In the genomic region with DNA sequence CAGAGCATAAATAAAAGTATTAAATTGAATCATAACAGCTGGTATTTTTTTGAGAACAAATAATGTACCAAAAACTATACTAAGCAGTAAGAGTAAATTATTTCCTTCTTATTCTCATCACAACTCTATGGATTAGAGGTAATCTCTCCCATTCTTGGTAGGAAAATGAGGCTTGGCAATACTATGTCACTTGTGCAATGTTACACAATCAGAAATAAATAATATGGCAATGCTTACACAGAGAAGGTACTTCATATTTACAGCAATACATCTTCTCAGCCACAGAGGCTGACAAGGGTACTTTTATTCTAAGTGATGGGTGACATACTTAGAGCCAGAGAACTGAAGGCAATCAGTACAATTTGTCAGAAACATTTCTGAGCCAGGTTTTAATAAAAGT, we compare ENCODE assay signal across 19 cellular contexts. TPM values are rescaled to one million over a fixed set of nuclear protein-coding genes. Genes with fewer than 3 reads are reported as not detected.
DNase-seq lines count a peak whose midpoint lies in the region; ATAC-seq, FAIRE-seq and TF ChIP-seq lines count a peak whose summit lies in the region.
"Had no signal": no experiment of that assay in that cellular context is flagged by ENCODE, and none has a peak within 500 bp of the region (broad histone marks: within the 10 kb centered on the region; RNA-seq: fewer than 3 reads in every experiment).

No MANE protein-coding gene starts in this region.

- no peak overlapping the region for H2AFZ ChIP-seq in K562 (ENCODE audit: low read depth, low read length)
- no peak overlapping the region for H2AFZ ChIP-seq in keratinocyte (ENCODE audit: control insufficient read depth, low read length)

- H3K27me3 Mint-ChIP-seq in activated T-helper 1 cell treated with anti-CD3 and anti-CD28 coated beads, Interleukin-12 subunit alpha, Interleukin-12 subunit beta, Interleukin-2, Interleukin-4 antibody, amounts not matched to agents 30 ng/mL and 10 ng/mL and 1 ng/mL, durations not matched to agents 14 hours and 24 hours and 36 hours (ENCODE audit: insufficient read depth), result no peaks in the 10 kb centered on the region

- DNase-seq in left ventricle myocardium inferior (no peak), heart right ventricle (no peak), K562 (ENCODE audit: extremely low read depth in 1 of 4, low spot score in 3 of 4) (no peak), keratinocyte (ENCODE audit: low read depth, low spot score) (no peak), HPDE6-E6E7 (ENCODE audit: extremely low spot score) (no peak), foreskin fibroblast (no peak)
- DNase-seq in activated T-helper 1 cell treated with anti-CD3 and anti-CD28 coated beads, Interleukin-12 subunit alpha, Interleukin-12 subunit beta, Interleukin-2, Interleukin-4 antibody, amounts not matched to agents 30 ng/mL and 10 ng/mL and 1 ng/mL, durations not matched to agents 14 hours and 24 hours and 36 hours (ENCODE audit: low spot score), result no peak
- DNase-seq: AML-193; Caco-2; HCEC 1CT; NCI-H1105 treated with DMSO at 0.1 percent for 48 hours; NCI-H1930; NCI-H524; NK-92 treated with Interleukin-12 subunit alpha and Interleukin-12 subunit beta, amount 100 ng/mL, for 24 hours; OCI-M1; RPMI8226 had no signal

- POLR2A ChIA-PET in K562 (lab: Yijun Ruan, JAX), result no interaction called here

- TF ChIP-seq CTCF in left ventricle myocardium inferior (IDR thresholded peaks at IDR 0.05; ENCODE audit: borderline replicate concordance) (no peak), heart right ventricle (IDR thresholded peaks at IDR 0.05) (no peak), K562 (IDR thresholded peaks at IDR 0.05 in 2 of 3, conservative IDR thresholded peaks at IDR 0.05 in 1 of 3; ENCODE audit: insufficient read depth in 2 of 3, low read depth in 1 of 3, low read length in 3 of 3) (no peak), keratinocyte (optimal IDR thresholded peaks at IDR 0.05 in 1 of 3, IDR thresholded peaks at IDR 0.05 in 1 of 3, conservative IDR thresholded peaks at IDR 0.05 in 1 of 3; ENCODE audit: extremely low read depth in 1 of 3, insufficient read depth in 2 of 3, low read length in 3 of 3) (no peak), foreskin fibroblast (IDR thresholded peaks at IDR 0.05; ENCODE audit: low read depth, low read length) (no peak)

- no peak overlapping the region for H3K4me3 Mint-ChIP-seq in activated T-helper 1 cell treated with anti-CD3 and anti-CD28 coated beads, Interleukin-12 subunit alpha, Interleukin-12 subunit beta, Interleukin-2, Interleukin-4 antibody, amounts not matched to agents 30 ng/mL and 10 ng/mL and 1 ng/mL, durations not matched to agents 14 hours and 24 hours and 36 hours

- CTCF ChIA-PET in K562 (lab: Yijun Ruan, JAX; ENCODE audit: low intra/inter-chr PET ratio), result interaction anchor here (2.3 to 2.9 kb wide), 2 partner anchors 59 to 212 kb away, joined by 11 to 33 read pairs; no protein-coding TSS in a partner anchor

- in situ Hi-C loops in K562 (cut with MboI), result no loop called here

- BruUV-seq in K562 (replicated peaks; lab: Mats Ljungman, UMichigan), result no TSS peak

- no peak overlapping the region for H3K4me3 ChIP-seq in left ventricle myocardium inferior
- no peak overlapping the region for H3K4me3 ChIP-seq in heart right ventricle
- no peak overlapping the region for H3K4me3 ChIP-seq in K562
- H3K4me3 ChIP-seq in keratinocyte (ENCODE audit: control insufficient read depth in 2 of 3, extremely low read depth in 1 of 3, insufficient read depth in 2 of 3, low read depth in 1 of 3, low read length in 3 of 3), result peak overlapping the region; percentile 11 to 93 (median 79)
- H3K4me3 ChIP-seq in foreskin fibroblast (ENCODE audit: low read depth in 1 of 2, low read length in 2 of 2), result no peak overlapping the region

- no peak for TF ChIP-seq POLR2A in K562 (conservative IDR thresholded peaks at IDR 0.05)

- no peaks in the 10 kb centered on the region for H3K4me1 Mint-ChIP-seq in activated T-helper 1 cell treated with anti-CD3 and anti-CD28 coated beads, Interleukin-12 subunit alpha, Interleukin-12 subunit beta, Interleukin-2, Interleukin-4 antibody, amounts not matched to agents 30 ng/mL and 10 ng/mL and 1 ng/mL, durations not matched to agents 14 hours and 24 hours and 36 hours (ENCODE audit: low read depth)

- H3K27me3 ChIP-seq in left ventricle myocardium inferior (ENCODE audit: low read depth) (no peaks in the 10 kb centered on the region), heart right ventricle (no peaks in the 10 kb centered on the region), K562 (ENCODE audit: control insufficient read depth in 2 of 2, insufficient read depth in 2 of 2, low read length in 2 of 2) (no peaks in the 10 kb centered on the region), keratinocyte (ENCODE audit: control insufficient read depth, extremely low read depth, insufficient read depth, low read length) (no peaks in the 10 kb centered on the region)

- dilution Hi-C loops in keratinocyte (cut with MboI; ENCODE audit: extremely low pct_ligation_motif_present, low sequenced_read_pairs), result no loop called here

- H3K36me3 Mint-ChIP-seq in activated T-helper 1 cell treated with anti-CD3 and anti-CD28 coated beads, Interleukin-12 subunit alpha, Interleukin-12 subunit beta, Interleukin-2, Interleukin-4 antibody, amounts not matched to agents 30 ng/mL and 10 ng/mL and 1 ng/mL, durations not matched to agents 14 hours and 24 hours and 36 hours (ENCODE audit: low read depth), result no peaks in the 10 kb centered on the region

- H4K20me1 ChIP-seq in K562 (replicated peaks; ENCODE audit: control insufficient read depth, insufficient read depth, low read length) (no peaks in the 10 kb centered on the region), keratinocyte (ENCODE audit: control insufficient read depth, extremely low read depth, insufficient read depth, low read length) (no peaks in the 10 kb centered on the region)

- no peak for TF ChIP-seq EP300 in K562 (IDR thresholded peaks at IDR 0.05; ENCODE audit: low read length)

- H3K36me3 ChIP-seq in left ventricle myocardium inferior (peaks cover 71% of the 10 kb centered on the region), heart right ventricle (peaks cover 0 to 80% (median 47%) of the 10 kb centered on the region in 9 donors), K562 (ENCODE audit: control insufficient read depth, insufficient read depth, low read length) (no peaks in the 10 kb centered on the region; the same call in 2 of the 3 replicates), keratinocyte (ENCODE audit: control insufficient read depth in 2 of 2, extremely low read depth in 1 of 2, insufficient read depth in 2 of 2, low read length in 2 of 2) (peaks cover 14 to 32% of the 10 kb centered on the region in 2 experiments)

- H3K9me1 ChIP-seq in K562 (ENCODE audit: control insufficient read depth, insufficient read depth, low read length) (no peaks in the 10 kb centered on the region), keratinocyte (ENCODE audit: control insufficient read depth, extremely low read depth, insufficient read depth, low read length) (no peaks in the 10 kb centered on the region)

- ATAC-seq in heart right ventricle (no peak), K562 (no peak), GM18873 (IDR thresholded peaks at IDR 0.05; ENCODE audit: low FRiP score, unreplicated experiment) (no peak)

- no peaks in the 10 kb centered on the region for H3K9me3 ChIP-seq in left ventricle myocardium inferior (replicated peaks)
- H3K9me3 ChIP-seq in heart right ventricle, result no peaks in the 10 kb centered on the region
- H3K9me3 ChIP-seq in K562 (replicated peaks; ENCODE audit: control insufficient read depth, insufficient read depth, low read depth, low read length), result no peaks in the 10 kb centered on the region; the same call in 1 of the 2 replicates
- no peaks in the 10 kb centered on the region for H3K9me3 ChIP-seq in keratinocyte (ENCODE audit: control insufficient read depth, low read depth, low read length)
- H3K9me3 ChIP-seq: Caco-2 had no signal

- H3K4me2 ChIP-seq in K562 (ENCODE audit: insufficient read depth, low read length) (no peak overlapping the region), keratinocyte (ENCODE audit: control insufficient read depth, extremely low read depth, insufficient read depth, low read depth, low read length) (peak overlapping the region; percentile 49)

- H3K27ac ChIP-seq in left ventricle myocardium inferior (replicated peaks), result peak overlapping the region; percentile 7
- H3K27ac ChIP-seq in heart right ventricle, result peak overlapping the region in 1 of 10 donors; percentile 55
- no peak overlapping the region for H3K27ac ChIP-seq in K562 (ENCODE audit: extremely low read depth, low read depth, low read length)
- H3K27ac ChIP-seq in keratinocyte (ENCODE audit: control insufficient read depth, insufficient read depth, low read length), result peak overlapping the region; percentile 95

- no peaks in the 10 kb centered on the region for H3K9me3 Mint-ChIP-seq in activated T-helper 1 cell treated with anti-CD3 and anti-CD28 coated beads, Interleukin-12 subunit alpha, Interleukin-12 subunit beta, Interleukin-2, Interleukin-4 antibody, amounts not matched to agents 30 ng/mL and 10 ng/mL and 1 ng/mL, durations not matched to agents 14 hours and 24 hours and 36 hours

- TF ChIP-seq RAD21 in K562 (CRISPR knock-in tag; conservative IDR thresholded peaks at IDR 0.05 in 1 of 2, IDR thresholded peaks at IDR 0.05 in 1 of 2), result no peak

- FAIRE-seq in K562 (lab: Jason Lieb, UNC), result no peak
- FAIRE-seq in keratinocyte (lab: Jason Lieb, UNC), result no peak
- FAIRE-seq: G401.6, GM12891 had no signal

- H3K9ac ChIP-seq in K562 (ENCODE audit: insufficient read depth in 1 of 2, low read depth in 2 of 2, low read length in 2 of 2), result no peak overlapping the region
- H3K9ac ChIP-seq in keratinocyte (ENCODE audit: control insufficient read depth, extremely low read depth, insufficient read depth, low read length), result peak overlapping the region; percentile 88

- H3K27ac Mint-ChIP-seq in activated T-helper 1 cell treated with anti-CD3 and anti-CD28 coated beads, Interleukin-12 subunit alpha, Interleukin-12 subunit beta, Interleukin-2, Interleukin-4 antibody, amounts not matched to agents 30 ng/mL and 10 ng/mL and 1 ng/mL, durations not matched to agents 14 hours and 24 hours and 36 hours, result no peak overlapping the region

- intact Hi-C loops in left ventricle myocardium inferior (cut with micrococcal nuclease), result loop anchor here (5.0 kb wide), 1 partner anchor 59 kb away; no protein-coding TSS in a partner anchor
- intact Hi-C loops in heart right ventricle (cut with DNase I), result loop anchor here (2.0 to 10.0 kb wide), 10 partner anchors 58 to 686 kb away; a partner anchor contains a TSS
- intact Hi-C loops in K562 (cut with micrococcal nuclease), result loop anchor here (5.0 to 10.0 kb wide), 2 partner anchors 129 to 676 kb away; a partner anchor contains a TSS
- intact Hi-C loops in activated T-helper 1 cell treated with anti-CD3 and anti-CD28 coated beads, Interleukin-12 subunit alpha, Interleukin-12 subunit beta, Interleukin-2, Interleukin-4 antibody, amounts not matched to agents 30 ng/mL and 10 ng/mL and 1 ng/mL, durations not matched to agents 14 hours and 24 hours and 36 hours (cut with micrococcal nuclease), result loop anchor here (5.0 kb wide), 1 partner anchor 679 kb away; a partner anchor contains a TSS

- H3K4me1 ChIP-seq in left ventricle myocardium inferior (peaks cover 21% of the 10 kb centered on the region), heart right ventricle (peaks cover 0 to 25% (median 7%) of the 10 kb centered on the region in 9 donors), K562 (replicated peaks in 1 of 2; ENCODE audit: control insufficient read depth in 2 of 2, insufficient read depth in 2 of 2, low read length in 2 of 2) (no peaks in the 10 kb centered on the region), keratinocyte (ENCODE audit: control insufficient read depth, extremely low read depth, insufficient read depth, low read length) (peaks cover 21% of the 10 kb centered on the region)

- no peaks in the 10 kb centered on the region for H3K79me2 ChIP-seq in K562 (ENCODE audit: control insufficient read depth, insufficient read depth, low read length)
- peaks cover 55% of the 10 kb centered on the region for H3K79me2 ChIP-seq in keratinocyte (ENCODE audit: control insufficient read depth, insufficient read depth, low read length)

RNA-seq across cellular contexts. Expression of a gene that starts 3.9 kb away (rescaled TPM):
- total RNA-seq in left ventricle myocardium inferior (331 TPM), heart right ventricle (100 to 1,000 TPM; 218 to 619 (median 514) TPM), K562 (2014; rRNA removed) (14.6 and 16.2 TPM in 2 replicates), K562 (2014; rRNA removed; fragmentation: Illumina TruSeq; extraction: Trizol) (21.9 and 24.6 TPM in 2 replicates), K562 (2015; rRNA removed; fragmentation: Illumina TruSeq; extraction: Trizol) (15.3 and 15.6 TPM in 2 replicates), K562 (2021) (20.3 and 21.8 TPM in 2 replicates)
- polyA plus RNA-seq in heart right ventricle (100 to 1,000 TPM; 103 to 211 TPM), K562 (2011; rRNA removed) (3.5 and 6.7 TPM in 2 replicates), K562 (2014; fragmentation: Illumina TruSeq; extraction: Trizol) (11.5 and 13.3 TPM in 2 replicates), K562 (2014; fragmentation: Nextera tagmentation; extraction: Ambion mirVana) (1 to 10 TPM; 5.2 to 5.7 TPM), K562 (2014; rRNA removed) (10.5 and 10.9 TPM in 2 replicates), keratinocyte (163 to 525 TPM (median 455 TPM) in 3 replicates)
- total RNA-seq in K562 (2011; cell fraction: chromatin; rRNA removed; ENCODE audit: low replicate concordance), result 25.4 and 91.0 TPM in 2 replicates
- total RNA-seq in K562 (2011; cell fraction: nucleolus; rRNA removed), result 14.0 and 27.6 TPM in 2 replicates
- total RNA-seq in K562 (2011; cell fraction: nucleoplasm; rRNA removed), result 41.6 and 57.9 TPM in 2 replicates
- polyA plus RNA-seq in K562 (2011; cell fraction: cytosol; rRNA removed), result 2.0 and 3.9 TPM in 2 replicates
- 11.3 and 29.1 TPM in 2 replicates for polyA plus RNA-seq in K562 (2011; cell fraction: nucleus; rRNA removed)
- 10.0 and 20.2 TPM in 2 replicates for polyA plus RNA-seq in K562 (2012)
- polyA minus RNA-seq in K562 (2011; rRNA and poly(A)+ RNA removed), result 25.1 and 32.6 TPM in 2 replicates
- polyA minus RNA-seq in K562 (2011; cell fraction: cytosol; rRNA and poly(A)+ RNA removed), result 5.7 and 9.4 TPM in 2 replicates
- 38.4 and 44.3 TPM in 2 replicates for polyA minus RNA-seq in K562 (2011; cell fraction: nucleus; rRNA and poly(A)+ RNA removed)
- polyA plus RNA-seq in keratinocyte (2011; ENCODE audit: low read depth), result 960 TPM
- polyA plus RNA-seq in keratinocyte (2011; cell fraction: cytosol; rRNA removed), result 166 and 296 TPM in 2 replicates
- polyA plus RNA-seq in keratinocyte (2011; cell fraction: nucleus; rRNA removed), result 597 and 675 TPM in 2 replicates
- 182 and 442 TPM in 2 replicates for polyA plus RNA-seq in keratinocyte (2012; ENCODE audit: low replicate concordance)
- polyA minus RNA-seq in keratinocyte, result 146 to 1,560 TPM (median 1,338 TPM) in 3 replicates
- 516 TPM for polyA minus RNA-seq in keratinocyte (2011; cell fraction: cytosol; rRNA and poly(A)+ RNA removed)
- polyA minus RNA-seq in keratinocyte (2011; cell fraction: nucleus; rRNA and poly(A)+ RNA removed), result 893 and 2,335 TPM in 2 replicates
- total RNA-seq in activated T-helper 1 cell treated with anti-CD3 and anti-CD28 coated beads, Interleukin-12 subunit alpha, Interleukin-12 subunit beta, Interleukin-2, Interleukin-4 antibody, amounts not matched to agents 30 ng/mL and 10 ng/mL and 1 ng/mL, durations not matched to agents 14 hours and 24 hours and 36 hours, result 6.0 and 11.2 TPM in 2 replicates

Comparison
In these comparisons a context has a peak if more than half of its experiments do, and no peak if none do; other contexts are left out.
1. H3K4me3 ChIP-seq: peak in keratinocyte (3 of 3); none in left ventricle myocardium inferior (single experiment), heart right ventricle (0 of 10), K562 (single experiment) and foreskin fibroblast (0 of 2).